ENCODE assay signal across 19 cellular contexts in genomic region chr5:177142029-177142681, GRCh38. TPM values are rescaled to one million over a fixed set of nuclear protein-coding genes. Genes with fewer than 3 reads are reported as not detected.
DNase-seq lines count a peak whose midpoint lies in the region; ATAC-seq and TF ChIP-seq lines count a peak whose summit lies in the region.
"Had no signal": no experiment of that assay in that cellular context is flagged by ENCODE, and none has a peak within 500 bp of the region (broad histone marks: within the 10 kb centered on the region; RNA-seq: fewer than 3 reads in every experiment).

No MANE protein-coding gene starts in this region.

- DNase-seq in NCI-H2196 (lab: John Stamatoyannopoulos, UW; ENCODE audit: unreplicated experiment) (peak; percentile 22), NCI-H2196 treated with DMSO at 0.1 percent for 48 hours (lab: John Stamatoyannopoulos, UW; ENCODE audit: unreplicated experiment) (no peak), Panc1 (ENCODE audit: low read depth, low spot score) (no peak), left cardiac atrium (no peak), psoas muscle (no peak), tibial nerve (ENCODE audit: low spot score in 2 of 2) (no peak), GM03348 (ENCODE audit: low spot score) (no peak)
- DNase-seq: activated CD4-positive, CD25-positive, alpha-beta regulatory T cell; CD8-positive, alpha-beta memory T cell; NCI-H1105 treated with DMSO at 0.1 percent for 48 hours; NCI-H345; SIG-M5; T-helper 2 cell had no signal

- BruUV-seq in Panc1 (replicated peaks; lab: Mats Ljungman, UMichigan) = no TSS peak

- TF ChIP-seq CTCF in Panc1 (IDR thresholded peaks at IDR 0.05) = no peak
- no peak for TF ChIP-seq CTCF in psoas muscle (IDR thresholded peaks at IDR 0.05)
- TF ChIP-seq CTCF in tibial nerve (IDR thresholded peaks at IDR 0.05) = no peak

- H3K4me1 ChIP-seq in Panc1 (ENCODE audit: control insufficient read depth, insufficient read depth, low read length) = peaks cover under 1% of the 10 kb centered on the region; the same call in 1 of the 2 replicates
- peaks cover 48% of the 10 kb centered on the region for H3K4me1 ChIP-seq in psoas muscle
- H3K4me1 ChIP-seq in tibial nerve = peaks cover 0 to 44% (median 8%) of the 10 kb centered on the region in 4 donors

- CTCF ChIA-PET in Panc1 (lab: Charles Lee) = no interaction called here

- H3K4me3 ChIP-seq in Panc1 (ENCODE audit: low read depth in 2 of 2, low read length in 2 of 2) (no peak overlapping the region), psoas muscle (no peak overlapping the region), tibial nerve (no peak overlapping the region)
- H3K4me3 ChIP-seq: breast epithelium, lung, vagina had no signal

- no peak for TF ChIP-seq POLR2A in tibial nerve (IDR thresholded peaks at IDR 0.05)

- ATAC-seq in Panc1 (peak; percentile 42; the same call in 1 of the 2 replicates), left cardiac atrium (peak; percentile 27 to 67), psoas muscle (peak in 3 of 4 donors; percentile 56 to 74 (median 73)), GM18519 (IDR thresholded peaks at IDR 0.05; ENCODE audit: low FRiP score, unreplicated experiment) (no peak)
- ATAC-seq: esophagus mucosa had no signal

- peaks cover 5% of the 10 kb centered on the region for H3K36me3 ChIP-seq in Panc1 (ENCODE audit: control insufficient read depth, insufficient read depth, low read length)
- peaks cover 0 to 58% of the 10 kb centered on the region in 2 donors for H3K36me3 ChIP-seq in psoas muscle (ENCODE audit: insufficient read depth in 1 of 2, low read depth in 1 of 2)
- peaks cover 0 to 60% (median 4%) of the 10 kb centered on the region in 3 donors for H3K36me3 ChIP-seq in tibial nerve
- H3K36me3 ChIP-seq: breast epithelium had no signal

- H3K27ac ChIP-seq in Panc1 (ENCODE audit: low read length) (no peak overlapping the region), psoas muscle (no peak overlapping the region), tibial nerve (no peak overlapping the region)
- H3K27ac ChIP-seq: breast epithelium, HL-60, vagina had no signal

- intact Hi-C loops in Panc1 (cut with micrococcal nuclease; ENCODE audit: unreplicated experiment) = no loop called here
- intact Hi-C loops in left cardiac atrium (cut with DNase I) = no loop called here
- intact Hi-C loops in psoas muscle (cut with DNase I) = no loop called here

- 77 to 82% (median 78%) methylated on average over 4 of the region's 4 CpGs for WGBS in psoas muscle, 3 donors
- 72 to 80% methylated on average over 4 of the region's 4 CpGs for WGBS in tibial nerve, 2 donors

- no peak for TF ChIP-seq EP300 in tibial nerve (IDR thresholded peaks at IDR 0.05)

- no peaks in the 10 kb centered on the region for H3K9me3 ChIP-seq in Panc1 (ENCODE audit: control insufficient read depth, insufficient read depth, low read depth, low read length)
- no peaks in the 10 kb centered on the region for H3K9me3 ChIP-seq in psoas muscle
- H3K9me3 ChIP-seq in tibial nerve = no peaks in the 10 kb centered on the region
- H3K9me3 ChIP-seq: breast epithelium, vagina had no signal

- in situ Hi-C loops in Panc1 (cut with HindIII; ENCODE audit: low pct_unique_long_range_greater_than_20kb, low sequenced_read_pairs) = no loop called here

- POLR2A ChIA-PET in Panc1 (lab: Charles Lee) = no interaction called here

- H3K27me3 ChIP-seq in Panc1 (ENCODE audit: control insufficient read depth, insufficient read depth, low read length) = no peaks in the 10 kb centered on the region
- no peaks in the 10 kb centered on the region for H3K27me3 ChIP-seq in psoas muscle (ENCODE audit: insufficient read depth in 3 of 3, low read length in 2 of 3)
- H3K27me3 ChIP-seq in tibial nerve = no peaks in the 10 kb centered on the region
- H3K27me3 ChIP-seq: breast epithelium, vagina had no signal

RNA-seq across cellular contexts. Expression of gene NSD1, which starts 8.6 kb away (rescaled TPM):
- total RNA-seq in Panc1 (2021; ENCODE audit: unreplicated experiment) (58.7 TPM), left cardiac atrium (10 to 100 TPM; 40.6 to 44.2 TPM), psoas muscle (10 to 100 TPM; 38.5 to 56.2 (median 43.2) TPM), tibial nerve (10 to 100 TPM; 36.6 to 51.3 (median 40.7) TPM)
- 17.9 TPM for polyA plus RNA-seq in Panc1 (2012; ENCODE audit: insufficient read length)
- polyA plus RNA-seq in psoas muscle = 10 to 100 TPM in 1 of 3 donors, 1 to 10 TPM in 2; 6.0 to 29.9 (median 6.1) TPM

RNA-seq across cellular contexts. Expression of gene FGFR4, which starts 55.4 kb away (rescaled TPM):
- 7.5 TPM for total RNA-seq in Panc1 (2021; ENCODE audit: unreplicated experiment)
- 7.7 TPM for polyA plus RNA-seq in Panc1 (2012; ENCODE audit: insufficient read length)
- 1 to 10 TPM in 1 of 2 donors, under 1 TPM in 1; 0.92 to 1.4 TPM for total RNA-seq in left cardiac atrium
- 1 to 10 TPM; 3.2 to 6.5 (median 4.3) TPM for total RNA-seq in psoas muscle
- 1 to 10 TPM; 1.6 to 4.6 (median 3.1) TPM for polyA plus RNA-seq in psoas muscle
- total RNA-seq in tibial nerve = 10 to 100 TPM in 2 of 4 donors, 1 to 10 TPM in 2; 3.3 to 60.8 (median 12.1) TPM
